In genomic region chr3:46200211-46200610, GRCh38 we compare ENCODE assay signal across 18 cellular contexts. TPM values are rescaled to one million over a fixed set of nuclear protein-coding genes. Genes with fewer than 3 reads are reported as not detected.
DNase-seq lines count a peak whose midpoint lies in the region; ATAC-seq and TF ChIP-seq lines count a peak whose summit lies in the region.
"Had no signal": no experiment of that assay in that cellular context is flagged by ENCODE, and none has a peak within 500 bp of the region (broad histone marks: within the 10 kb centered on the region; RNA-seq: fewer than 3 reads in every experiment).

No MANE protein-coding gene starts in this region.

- H3K36me3 ChIP-seq in esophagus muscularis mucosa (no peaks in the 10 kb centered on the region), mammary epithelial cell (ENCODE audit: insufficient read depth, low read length) (no peaks in the 10 kb centered on the region)

- 73% methylated on average over 5 of the region's 5 CpGs for WGBS in esophagus muscularis mucosa
- WGBS in mammary epithelial cell (ENCODE audit: low coverage, missing lambda C conversion rate): 61% methylated on average over 5 of the region's 5 CpGs

- H3K9me3 ChIP-seq in esophagus muscularis mucosa: peaks cover 0 to 12% (median 1%) of the 10 kb centered on the region in 4 donors
- no peaks in the 10 kb centered on the region for H3K9me3 ChIP-seq in mammary epithelial cell (replicated peaks; ENCODE audit: insufficient read depth, low read length)

- H4K20me1 ChIP-seq in mammary epithelial cell (ENCODE audit: insufficient read depth, low read length): no peaks in the 10 kb centered on the region

- ATAC-seq in GM21528 (IDR thresholded peaks at IDR 0.05; ENCODE audit: low FRiP score, unreplicated experiment): no peak
- ATAC-seq: CD8-positive, alpha-beta T cell had no signal

- no peaks in the 10 kb centered on the region for H3K79me2 ChIP-seq in mammary epithelial cell (ENCODE audit: insufficient read depth, low read length)

- H3K9ac ChIP-seq in mammary epithelial cell (ENCODE audit: insufficient read depth, low read length): no peak overlapping the region
- H3K9ac ChIP-seq: GM23248 had no signal

- dilution Hi-C loops in mammary epithelial cell (cut with HindIII; ENCODE audit: low sequenced_read_pairs): no loop called here

- H3K4me1 ChIP-seq in esophagus muscularis mucosa (no peaks in the 10 kb centered on the region), mammary epithelial cell (ENCODE audit: insufficient read depth, low read length) (no peaks in the 10 kb centered on the region)
- H3K4me1 ChIP-seq: Caco-2 had no signal

- TF ChIP-seq POLR2A in esophagus muscularis mucosa (IDR thresholded peaks at IDR 0.05; ENCODE audit: low read depth): no peak

- H3K27ac ChIP-seq in esophagus muscularis mucosa (replicated peaks in 1 of 4) (no peak overlapping the region), mammary epithelial cell (ENCODE audit: insufficient read depth, low read depth, low read length) (no peak overlapping the region)
- H3K27ac ChIP-seq: GM23248 had no signal

- no peak for TF ChIP-seq EP300 in esophagus muscularis mucosa (IDR thresholded peaks at IDR 0.05)

- DNase-seq in NCI-H460 (ENCODE audit: extremely low read depth, low read depth): peak; percentile 48
- DNase-seq in esophagus muscularis mucosa (ENCODE audit: extremely low spot score): peak; percentile 60
- peak; percentile 63 for DNase-seq in medulla oblongata (ENCODE audit: extremely low spot score)
- no peak for DNase-seq in NCI-H748 treated with DMSO at 0.1 percent for 48 hours (lab: John Stamatoyannopoulos, UW)
- no peak for DNase-seq in mammary epithelial cell
- DNase-seq: Caco-2; CD4-positive, CD25-positive, alpha-beta regulatory T cell; CD8-positive, alpha-beta T cell; DMS153; DND-41; GM23248; H7; HCEC 1CT had no signal

- intact Hi-C loops in esophagus muscularis mucosa (cut with DNase I): no loop called here
- intact Hi-C loops in mammary epithelial cell (cut with micrococcal nuclease): no loop called here

- no peaks in the 10 kb centered on the region for H3K27me3 ChIP-seq in esophagus muscularis mucosa
- no peaks in the 10 kb centered on the region for H3K27me3 ChIP-seq in mammary epithelial cell (ENCODE audit: insufficient read depth, low read length)

- no TSS peak for BruUV-seq in mammary epithelial cell (replicated peaks; lab: Mats Ljungman, UMichigan)

- in situ Hi-C loops in mammary epithelial cell (cut with MboI; ENCODE audit: low sequenced_read_pairs in 2 of 2): loop anchor here (10.0 to 25.0 kb wide), 3 partner anchors 115 to 263 kb away; partner anchors contain the start of gene CXCR6 (in 2 of the 2)

- TF ChIP-seq CTCF in esophagus muscularis mucosa (IDR thresholded peaks at IDR 0.05): no peak
- no peak for TF ChIP-seq CTCF in mammary epithelial cell (conservative IDR thresholded peaks at IDR 0.05 in 1 of 2, IDR thresholded peaks at IDR 0.05 in 1 of 2; ENCODE audit: extremely low read depth in 1 of 2, insufficient read depth in 1 of 2, low read depth in 1 of 2, low read length in 2 of 2)

- no peak overlapping the region for H2AFZ ChIP-seq in mammary epithelial cell (ENCODE audit: low read depth, low read length)
- H2AFZ ChIP-seq: GM23248 had no signal

- no peak overlapping the region for H3K4me2 ChIP-seq in mammary epithelial cell (ENCODE audit: insufficient read depth, low read depth, low read length)

- H3K4me3 ChIP-seq in esophagus muscularis mucosa (no peak overlapping the region), mammary epithelial cell (replicated peaks in 1 of 3; ENCODE audit: insufficient read depth in 1 of 3, low read depth in 2 of 3, low read length in 3 of 3) (no peak overlapping the region)
- H3K4me3 ChIP-seq: GM23248 had no signal

- CTCF ChIA-PET in mammary epithelial cell (lab: Charles Lee; ENCODE audit: low non-redundant PET): no interaction called here

RNA-seq across cellular contexts. Expression of gene CCR1, which starts 7.9 kb away (rescaled TPM):
- 0.12 TPM in 2 replicates for total RNA-seq in NCI-H460 (2014; rRNA removed; shearing (Covaris generic))
- 0.24 and 0.31 TPM in 2 replicates for polyA plus RNA-seq in NCI-H460 (2014; cell fraction: nucleus; rRNA removed)
- total RNA-seq in esophagus muscularis mucosa (10 to 100 TPM in 1 of 4 donors, 1 to 10 TPM in 3; 5.3 to 42.1 (median 6.5) TPM), mammary epithelial cell (not detected)
- 0.01 TPM for polyA plus RNA-seq in mammary epithelial cell
- polyA minus RNA-seq in mammary epithelial cell: not detected
- total RNA-seq: A172, A673, GM23248, H1, H7 had no signal
- polyA plus RNA-seq: BJ, GM23248, H1 had no signal

RNA-seq across cellular contexts. Expression of gene CCR3, which starts 42.0 kb away (rescaled TPM):
- not detected in 2 replicates for total RNA-seq in NCI-H460 (2014; rRNA removed; shearing (Covaris generic))
- polyA plus RNA-seq in NCI-H460 (2014; cell fraction: nucleus; rRNA removed): not detected in 2 replicates
- total RNA-seq in esophagus muscularis mucosa (not detected), mammary epithelial cell (under 1 TPM in 1 of 2 donors, not detected in 1; 0.19 TPM)
- not detected for polyA plus RNA-seq in mammary epithelial cell
- polyA minus RNA-seq in mammary epithelial cell: not detected
- total RNA-seq: A172; A673; CD8-positive, alpha-beta T cell; GM23248; H1; H7 had no signal
- polyA plus RNA-seq: BJ, GM23248, H1 had no signal

Comparison
In these comparisons a context has a peak if more than half of its experiments do, and no peak if none do; other contexts are left out.
1. DNase-seq: peak in NCI-H460 (single experiment), esophagus muscularis mucosa (single experiment) and medulla oblongata (single experiment); none in NCI-H748 treated with DMSO at 0.1 percent for 48 hours (single experiment) and mammary epithelial cell (single experiment).